ENCODE assay signal across 11 cellular contexts in the genomic region with DNA sequence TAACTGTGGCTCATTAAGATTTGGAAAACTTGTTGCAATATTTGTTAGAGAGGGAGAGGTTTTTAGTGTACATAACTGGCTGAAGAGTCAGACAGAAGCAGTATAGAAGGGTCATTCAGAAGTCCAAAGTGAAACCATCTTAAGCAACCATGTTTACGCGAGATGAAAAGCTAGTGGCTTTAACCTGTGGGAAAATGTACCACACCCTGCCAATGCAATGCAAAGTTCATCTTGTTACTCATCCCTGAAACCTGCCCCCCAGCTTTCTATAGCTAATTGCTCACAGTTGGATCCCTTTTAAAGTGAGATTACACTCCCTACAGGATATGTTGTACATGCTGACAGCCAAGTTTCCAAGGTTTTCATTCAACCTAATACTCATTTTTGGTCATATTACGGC.
A peak's percentile ranks its signal among the peaks of the same experiment; 100 is the strongest.
DNase-seq lines count a peak whose midpoint lies in the region; ATAC-seq, FAIRE-seq and TF ChIP-seq lines count a peak whose summit lies in the region.
"Had no signal": no experiment of that assay in that cellular context is flagged by ENCODE, and none has a peak within 500 bp of the region (broad histone marks: within the 10 kb centered on the region; RNA-seq: fewer than 3 reads in every experiment).

No MANE protein-coding gene starts in this region.

- peaks cover 6% of the 10 kb centered on the region for H3K4me1 Mint-ChIP-seq in Caco-2 (ENCODE audit: low read depth, unreplicated experiment)

- CTCF ChIA-PET in Caco-2 (lab: Charles Lee): no interaction called here
- CTCF ChIA-PET in GM12878 (lab: Yijun Ruan, JAX): interaction anchor here (1.0 to 1.4 kb wide), 3 partner anchors 10 to 149 kb away, joined by 3 to 5 read pairs (median 3); no protein-coding TSS in a partner anchor

- H3K36me3 Mint-ChIP-seq in Caco-2 (ENCODE audit: insufficient read depth, unreplicated experiment): no peaks in the 10 kb centered on the region
- H3K36me3 Mint-ChIP-seq: naive thymus-derived CD4-positive, alpha-beta T cell had no signal

- H3K79me2 ChIP-seq in GM12878 (ENCODE audit: control insufficient read depth, insufficient read depth, low read length): no peaks in the 10 kb centered on the region

- H3K4me1 ChIP-seq in Caco-2 (peaks cover 13% of the 10 kb centered on the region; the same call in 1 of the 2 replicates), GM12878 (ENCODE audit: control insufficient read depth, insufficient read depth, low read length) (no peaks in the 10 kb centered on the region), left lung (peaks cover 0 to 15% of the 10 kb centered on the region in 2 donors)

- BruUV-seq in Caco-2 (replicated peaks; lab: Mats Ljungman, UMichigan): no TSS peak
- BruUV-seq in GM12878 (replicated peaks; lab: Mats Ljungman, UMichigan): no TSS peak

- no peak overlapping the region for H3K4me2 ChIP-seq in GM12878 (ENCODE audit: control insufficient read depth, insufficient read depth)

- H2AFZ ChIP-seq in GM12878 (ENCODE audit: control insufficient read depth, low read depth, low read length): no peak overlapping the region

- no peak for TF ChIP-seq CTCF in Caco-2 (IDR thresholded peaks at IDR 0.05; ENCODE audit: insufficient read depth in 1 of 2, low read depth in 1 of 2, low read length in 1 of 2, severe bottlenecking in 1 of 2, unreplicated experiment in 1 of 2)
- no peak for TF ChIP-seq CTCF in GM12878 (IDR thresholded peaks at IDR 0.05 in 2 of 3, conservative IDR thresholded peaks at IDR 0.05 in 1 of 3; ENCODE audit: control insufficient read depth in 2 of 3, extremely low read depth in 1 of 3, insufficient read depth in 1 of 3, low read depth in 3 of 3, low read length in 3 of 3)
- no peak for TF ChIP-seq CTCF in left lung (IDR thresholded peaks at IDR 0.05)
- no peak for TF ChIP-seq CTCF in coronary artery (IDR thresholded peaks at IDR 0.05)

- FAIRE-seq in GM12878 (lab: Jason Lieb, UNC): no peak

- H3K27ac Mint-ChIP-seq in Caco-2 (ENCODE audit: unreplicated experiment): peak overlapping the region; percentile 23
- H3K27ac Mint-ChIP-seq: naive thymus-derived CD4-positive, alpha-beta T cell had no signal

- no peaks in the 10 kb centered on the region for H3K27me3 Mint-ChIP-seq in Caco-2 (ENCODE audit: insufficient read depth, unreplicated experiment)

- no peaks in the 10 kb centered on the region for H3K36me3 ChIP-seq in Caco-2 (ENCODE audit: control insufficient read depth, insufficient read depth, low read length)
- H3K36me3 ChIP-seq in GM12878 (ENCODE audit: control insufficient read depth in 2 of 2, insufficient read depth in 2 of 2, low read length in 1 of 2): no peaks in the 10 kb centered on the region
- H3K36me3 ChIP-seq in left lung: no peaks in the 10 kb centered on the region

- H3K9me3 ChIP-seq in Caco-2: no peaks in the 10 kb centered on the region
- no peaks in the 10 kb centered on the region; the same call in 1 of the 3 replicates for H3K9me3 ChIP-seq in GM12878 (replicated peaks; ENCODE audit: control insufficient read depth, insufficient read depth, low read length)
- no peaks in the 10 kb centered on the region for H3K9me3 ChIP-seq in left lung

- intact Hi-C loops in Caco-2 (cut with micrococcal nuclease; ENCODE audit: unreplicated experiment): loop anchor here (2.0 to 5.0 kb wide), 2 partner anchors 41 to 169 kb away; no protein-coding TSS in a partner anchor
- intact Hi-C loops in GM12878 (cut with micrococcal nuclease; ENCODE audit: unreplicated experiment): no loop called here
- intact Hi-C loops in left lung (cut with DNase I): no loop called here

- no peak overlapping the region for H3K4me3 Mint-ChIP-seq in Caco-2 (ENCODE audit: unreplicated experiment)
- H3K4me3 Mint-ChIP-seq: naive thymus-derived CD4-positive, alpha-beta T cell had no signal

- ATAC-seq in GM12878: peak; percentile 68
- ATAC-seq in left lung: peak; percentile 68
- ATAC-seq in HG02973 (IDR thresholded peaks at IDR 0.05; ENCODE audit: unreplicated experiment): no peak
- no peak for ATAC-seq in HG02885 (IDR thresholded peaks at IDR 0.05; ENCODE audit: poor library complexity, unreplicated experiment)
- ATAC-seq: naive thymus-derived CD4-positive, alpha-beta T cell had no signal

- WGBS in GM12878 (ENCODE audit: insufficient coverage, insufficient replicate concordance, low lambda C conversion rate, missing lambda C conversion rate): 80% methylated on average over 3 of the region's 3 CpGs

- SMC1A ChIA-PET in GM12878 (lab: Charles Lee; ENCODE audit: uncharacterized antibody, unreplicated experiment): interaction anchor here (4.1 kb wide), 1 partner anchor 10 kb away, joined by 28 read pairs; no protein-coding TSS in a partner anchor

- RAD21 ChIA-PET in GM12878 (lab: Charles Lee; ENCODE audit: unreplicated experiment): no interaction called here

- TF ChIP-seq EP300 in GM12878 (IDR thresholded peaks at IDR 0.05; ENCODE audit: borderline replicate concordance in 1 of 2, control insufficient read depth in 1 of 2, low read depth in 2 of 2, low read length in 2 of 2): no peak

- TF ChIP-seq RAD21 in GM12878 (IDR thresholded peaks at IDR 0.05; ENCODE audit: insufficient read depth, low read depth, low read length): no peak

- H3K4me3 ChIP-seq in Caco-2 (ENCODE audit: low read depth, low read length) (no peak overlapping the region), GM12878 (no peak overlapping the region), left lung (no peak overlapping the region), coronary artery (no peak overlapping the region)

- DNase-seq in Caco-2 (peak; percentile 54 to 69), HuH-7 (ENCODE audit: low spot score) (peak; percentile 23), GM12878 (ENCODE audit: low read depth, low spot score) (no peak), left lung (no peak), coronary artery (ENCODE audit: low spot score) (no peak)
- no peak for DNase-seq in activated CD4-positive, alpha-beta T cell treated with anti-CD3 and anti-CD28 coated beads for 4 hours
- DNase-seq: amniotic stem cell; naive thymus-derived CD4-positive, alpha-beta T cell; SHP77 had no signal

- no peaks in the 10 kb centered on the region for H4K20me1 ChIP-seq in GM12878 (ENCODE audit: control insufficient read depth, insufficient read depth)

- POLR2A ChIA-PET in Caco-2 (lab: Charles Lee): no interaction called here
- POLR2A ChIA-PET in GM12878 (lab: Charles Lee): interaction anchor here (0.6 kb wide), 1 partner anchor 352 kb away, joined by 3 read pairs; no protein-coding TSS in a partner anchor

- H3K9ac ChIP-seq in GM12878 (ENCODE audit: control insufficient read depth, insufficient read depth, low read length): no peak overlapping the region

- H3K27me3 ChIP-seq in Caco-2 (replicated peaks; ENCODE audit: control insufficient read depth, insufficient read depth, low read length) (no peaks in the 10 kb centered on the region), GM12878 (replicated peaks in 1 of 2; ENCODE audit: control insufficient read depth in 2 of 2, insufficient read depth in 2 of 2, low read length in 1 of 2) (no peaks in the 10 kb centered on the region), left lung (no peaks in the 10 kb centered on the region)

- no peaks in the 10 kb centered on the region for H3K9me3 Mint-ChIP-seq in Caco-2 (ENCODE audit: unreplicated experiment)

- TF ChIP-seq POLR2A in GM12878 (IDR thresholded peaks at IDR 0.05; ENCODE audit: low read depth, low read length): no peak

- no peak overlapping the region for H3K27ac ChIP-seq in GM12878 (ENCODE audit: control insufficient read depth, insufficient read depth)
- H3K27ac ChIP-seq in left lung: peak overlapping the region; percentile 15 to 45
- H3K27ac ChIP-seq in coronary artery: no peak overlapping the region

- in situ Hi-C loops in GM12878 (cut with MboI): no loop called here

TF ChIP-seq in GM12878, 131 proteins besides CTCF, POLR2A, EP300 and RAD21 (continues in another document):
- TF ChIP-seq YBX1 (IDR thresholded peaks at IDR 0.05) (no peak), TCF3 (IDR thresholded peaks at IDR 0.05; ENCODE audit: borderline replicate concordance, insufficient read depth, low read depth, low read length) (no peak), POLR2AphosphoS5 (IDR thresholded peaks at IDR 0.05; ENCODE audit: low read length) (no peak), NR2C1 (IDR thresholded peaks at IDR 0.05) (no peak), MXI1 (IDR thresholded peaks at IDR 0.05; ENCODE audit: low read depth, low read length) (no peak)
- TF ChIP-seq, protein P1, sequence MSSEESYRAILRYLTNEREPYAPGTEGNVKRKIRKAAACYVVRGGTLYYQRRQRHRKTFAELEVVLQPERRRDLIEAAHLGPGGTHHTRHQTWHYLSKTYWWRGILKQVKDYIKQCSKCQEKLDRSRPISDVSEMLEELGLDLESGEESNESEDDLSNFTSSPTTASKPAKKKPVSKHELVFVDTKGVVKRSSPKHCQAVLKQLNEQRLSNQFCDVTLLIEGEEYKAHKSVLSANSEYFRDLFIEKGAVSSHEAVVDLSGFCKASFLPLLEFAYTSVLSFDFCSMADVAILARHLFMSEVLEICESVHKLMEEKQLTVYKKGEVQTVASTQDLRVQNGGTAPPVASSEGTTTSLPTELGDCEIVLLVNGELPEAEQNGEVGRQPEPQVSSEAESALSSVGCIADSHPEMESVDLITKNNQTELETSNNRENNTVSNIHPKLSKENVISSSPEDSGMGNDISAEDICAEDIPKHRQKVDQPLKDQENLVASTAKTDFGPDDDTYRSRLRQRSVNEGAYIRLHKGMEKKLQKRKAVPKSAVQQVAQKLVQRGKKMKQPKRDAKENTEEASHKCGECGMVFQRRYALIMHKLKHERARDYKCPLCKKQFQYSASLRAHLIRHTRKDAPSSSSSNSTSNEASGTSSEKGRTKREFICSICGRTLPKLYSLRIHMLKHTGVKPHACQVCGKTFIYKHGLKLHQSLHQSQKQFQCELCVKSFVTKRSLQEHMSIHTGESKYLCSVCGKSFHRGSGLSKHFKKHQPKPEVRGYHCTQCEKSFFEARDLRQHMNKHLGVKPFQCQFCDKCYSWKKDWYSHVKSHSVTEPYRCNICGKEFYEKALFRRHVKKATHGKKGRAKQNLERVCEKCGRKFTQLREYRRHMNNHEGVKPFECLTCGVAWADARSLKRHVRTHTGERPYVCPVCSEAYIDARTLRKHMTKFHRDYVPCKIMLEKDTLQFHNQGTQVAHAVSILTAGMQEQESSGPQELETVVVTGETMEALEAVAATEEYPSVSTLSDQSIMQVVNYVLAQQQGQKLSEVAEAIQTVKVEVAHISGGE (CRISPR knock-in tag; IDR thresholded peaks at IDR 0.05): no peak

Comparison
In these comparisons a context has a peak if more than half of its experiments do, and no peak if none do; other contexts are left out.
1. DNase-seq: peak in Caco-2 (2 of 2) and HuH-7 (single experiment); none in GM12878 (single experiment), left lung (0 of 2), activated CD4-positive, alpha-beta T cell treated with anti-CD3 and anti-CD28 coated beads for 4 hours (0 of 2) and coronary artery (single experiment).
2. ATAC-seq: peak in GM12878 (single experiment) and left lung (single experiment); none in HG02973 (single experiment) and HG02885 (single experiment).
3. H3K27ac ChIP-seq: peak in left lung (2 of 2); none in GM12878 (single experiment) and coronary artery (0 of 2).